Comparison of ENCODE assay signal across 1 cellular context in the genomic region with DNA sequence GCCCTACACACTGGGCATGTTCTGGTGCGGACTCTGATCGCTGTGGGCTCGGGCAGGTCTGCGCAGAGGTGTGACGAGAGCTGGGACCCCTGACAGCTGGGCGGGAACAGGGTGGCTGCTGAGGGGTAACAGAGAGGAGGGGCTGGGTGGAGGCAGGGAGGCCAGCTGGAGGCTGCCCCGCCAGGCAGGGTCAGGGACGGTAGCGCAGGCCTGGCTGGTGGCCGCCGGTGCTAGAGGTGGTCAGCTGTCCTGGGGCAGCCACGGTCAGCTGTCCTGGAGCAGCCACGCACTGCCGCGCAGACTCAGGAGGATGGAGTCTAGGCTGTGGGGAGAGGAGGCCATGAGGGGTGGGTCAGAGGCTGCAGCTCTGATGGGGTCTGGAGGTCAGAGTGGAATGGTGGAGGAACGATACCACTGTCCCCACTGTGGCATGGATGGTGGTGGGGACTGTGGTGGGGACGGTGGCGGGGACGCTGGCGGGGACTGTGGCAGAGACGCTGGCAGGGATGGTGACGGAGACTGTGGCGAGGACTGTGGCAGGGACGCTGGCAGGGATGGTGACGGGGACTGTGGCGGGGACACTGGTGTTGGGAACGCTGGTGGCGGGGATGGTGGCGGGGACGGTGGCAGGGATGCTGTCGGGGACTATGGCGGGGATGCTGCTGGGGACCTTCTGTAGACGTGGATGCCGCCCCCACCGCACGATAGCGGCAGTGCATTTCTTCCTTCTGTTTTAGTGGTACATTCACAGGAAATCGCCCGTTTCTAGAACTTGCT.
TF ChIP-seq lines count a peak whose summit lies in the region.

No MANE protein-coding gene starts in this region.

TF ChIP-seq in HepG2, 621 proteins besides CTCF, POLR2A, EP300 and RAD21:
- TF ChIP-seq IKZF4 (CRISPR knock-in tag; IDR thresholded peaks at IDR 0.05; ENCODE audit: borderline replicate concordance, low read depth, not compliant biosample characterization) (no peak), ZNF737 (CRISPR knock-in tag; IDR thresholded peaks at IDR 0.05; ENCODE audit: borderline replicate concordance) (no peak), GATAD2A (CRISPR knock-in tag; IDR thresholded peaks at IDR 0.05) (no peak)
